Comparison of ENCODE assay signal across 1 cellular context in the genomic region with DNA sequence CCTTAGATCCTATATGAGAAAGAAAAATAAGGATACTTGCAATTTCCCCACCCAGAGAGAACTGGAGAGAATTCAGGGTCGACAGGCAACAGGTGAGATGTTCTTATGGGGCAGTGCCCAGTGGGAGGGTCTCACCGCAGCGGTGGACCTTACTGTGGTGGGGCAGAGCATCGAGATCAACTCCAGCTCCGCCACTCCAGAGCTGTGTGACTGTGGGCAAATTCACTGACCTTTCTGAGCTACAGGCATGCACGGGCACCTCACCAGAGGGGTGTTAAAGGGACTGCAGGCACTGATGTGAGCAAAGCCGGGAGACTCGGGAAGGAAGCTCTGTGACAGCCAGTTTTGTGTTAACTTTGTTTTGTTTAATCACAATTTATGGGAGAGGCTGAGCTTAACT.
TF ChIP-seq lines count a peak whose summit lies in the region.

No MANE protein-coding gene starts in this region.

TF ChIP-seq in SK-N-SH, 30 proteins besides CTCF, POLR2A, EP300 and RAD21 (continued from another document):
- TF ChIP-seq FOSL2 (IDR thresholded peaks at IDR 0.05; ENCODE audit: borderline replicate concordance, low read depth) (no peak), MAX (IDR thresholded peaks at IDR 0.05; ENCODE audit: low read depth) (no peak), CHD2 (IDR thresholded peaks at IDR 0.05; ENCODE audit: low read length, partially characterized antibody) (no peak), POLR2AphosphoS5 (IDR thresholded peaks at IDR 0.05; ENCODE audit: low read depth, low read length) (no peak), FOXM1 (IDR thresholded peaks at IDR 0.05; ENCODE audit: low read depth) (no peak), MXI1 (IDR thresholded peaks at IDR 0.05; ENCODE audit: low read depth, low read length) (no peak), TCF12 (IDR thresholded peaks at IDR 0.05) (no peak), MEF2A (IDR thresholded peaks at IDR 0.05; ENCODE audit: borderline replicate concordance, low read depth) (no peak), YY1 (IDR thresholded peaks at IDR 0.05; ENCODE audit: low read depth) (no peak), TEAD4 (IDR thresholded peaks at IDR 0.05; ENCODE audit: borderline replicate concordance, insufficient read depth) (no peak), RCOR1 (IDR thresholded peaks at IDR 0.05; ENCODE audit: low read length) (no peak)
- TF ChIP-seq, protein P1, sequence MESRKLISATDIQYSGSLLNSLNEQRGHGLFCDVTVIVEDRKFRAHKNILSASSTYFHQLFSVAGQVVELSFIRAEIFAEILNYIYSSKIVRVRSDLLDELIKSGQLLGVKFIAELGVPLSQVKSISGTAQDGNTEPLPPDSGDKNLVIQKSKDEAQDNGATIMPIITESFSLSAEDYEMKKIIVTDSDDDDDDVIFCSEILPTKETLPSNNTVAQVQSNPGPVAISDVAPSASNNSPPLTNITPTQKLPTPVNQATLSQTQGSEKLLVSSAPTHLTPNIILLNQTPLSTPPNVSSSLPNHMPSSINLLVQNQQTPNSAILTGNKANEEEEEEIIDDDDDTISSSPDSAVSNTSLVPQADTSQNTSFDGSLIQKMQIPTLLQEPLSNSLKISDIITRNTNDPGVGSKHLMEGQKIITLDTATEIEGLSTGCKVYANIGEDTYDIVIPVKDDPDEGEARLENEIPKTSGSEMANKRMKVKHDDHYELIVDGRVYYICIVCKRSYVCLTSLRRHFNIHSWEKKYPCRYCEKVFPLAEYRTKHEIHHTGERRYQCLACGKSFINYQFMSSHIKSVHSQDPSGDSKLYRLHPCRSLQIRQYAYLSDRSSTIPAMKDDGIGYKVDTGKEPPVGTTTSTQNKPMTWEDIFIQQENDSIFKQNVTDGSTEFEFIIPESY (IDR thresholded peaks at IDR 0.05; ENCODE audit: borderline replicate concordance, low read depth): no peak
- TF ChIP-seq, protein P2, sequence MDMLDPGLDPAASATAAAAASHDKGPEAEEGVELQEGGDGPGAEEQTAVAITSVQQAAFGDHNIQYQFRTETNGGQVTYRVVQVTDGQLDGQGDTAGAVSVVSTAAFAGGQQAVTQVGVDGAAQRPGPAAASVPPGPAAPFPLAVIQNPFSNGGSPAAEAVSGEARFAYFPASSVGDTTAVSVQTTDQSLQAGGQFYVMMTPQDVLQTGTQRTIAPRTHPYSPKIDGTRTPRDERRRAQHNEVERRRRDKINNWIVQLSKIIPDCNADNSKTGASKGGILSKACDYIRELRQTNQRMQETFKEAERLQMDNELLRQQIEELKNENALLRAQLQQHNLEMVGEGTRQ (IDR thresholded peaks at IDR 0.05; ENCODE audit: borderline replicate concordance, low read depth, low read length): no peak
- TF ChIP-seq, protein P3, sequence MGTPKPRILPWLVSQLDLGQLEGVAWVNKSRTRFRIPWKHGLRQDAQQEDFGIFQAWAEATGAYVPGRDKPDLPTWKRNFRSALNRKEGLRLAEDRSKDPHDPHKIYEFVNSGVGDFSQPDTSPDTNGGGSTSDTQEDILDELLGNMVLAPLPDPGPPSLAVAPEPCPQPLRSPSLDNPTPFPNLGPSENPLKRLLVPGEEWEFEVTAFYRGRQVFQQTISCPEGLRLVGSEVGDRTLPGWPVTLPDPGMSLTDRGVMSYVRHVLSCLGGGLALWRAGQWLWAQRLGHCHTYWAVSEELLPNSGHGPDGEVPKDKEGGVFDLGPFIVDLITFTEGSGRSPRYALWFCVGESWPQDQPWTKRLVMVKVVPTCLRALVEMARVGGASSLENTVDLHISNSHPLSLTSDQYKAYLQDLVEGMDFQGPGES (IDR thresholded peaks at IDR 0.05; ENCODE audit: low read depth, low read length): no peak
